In the genomic region with DNA sequence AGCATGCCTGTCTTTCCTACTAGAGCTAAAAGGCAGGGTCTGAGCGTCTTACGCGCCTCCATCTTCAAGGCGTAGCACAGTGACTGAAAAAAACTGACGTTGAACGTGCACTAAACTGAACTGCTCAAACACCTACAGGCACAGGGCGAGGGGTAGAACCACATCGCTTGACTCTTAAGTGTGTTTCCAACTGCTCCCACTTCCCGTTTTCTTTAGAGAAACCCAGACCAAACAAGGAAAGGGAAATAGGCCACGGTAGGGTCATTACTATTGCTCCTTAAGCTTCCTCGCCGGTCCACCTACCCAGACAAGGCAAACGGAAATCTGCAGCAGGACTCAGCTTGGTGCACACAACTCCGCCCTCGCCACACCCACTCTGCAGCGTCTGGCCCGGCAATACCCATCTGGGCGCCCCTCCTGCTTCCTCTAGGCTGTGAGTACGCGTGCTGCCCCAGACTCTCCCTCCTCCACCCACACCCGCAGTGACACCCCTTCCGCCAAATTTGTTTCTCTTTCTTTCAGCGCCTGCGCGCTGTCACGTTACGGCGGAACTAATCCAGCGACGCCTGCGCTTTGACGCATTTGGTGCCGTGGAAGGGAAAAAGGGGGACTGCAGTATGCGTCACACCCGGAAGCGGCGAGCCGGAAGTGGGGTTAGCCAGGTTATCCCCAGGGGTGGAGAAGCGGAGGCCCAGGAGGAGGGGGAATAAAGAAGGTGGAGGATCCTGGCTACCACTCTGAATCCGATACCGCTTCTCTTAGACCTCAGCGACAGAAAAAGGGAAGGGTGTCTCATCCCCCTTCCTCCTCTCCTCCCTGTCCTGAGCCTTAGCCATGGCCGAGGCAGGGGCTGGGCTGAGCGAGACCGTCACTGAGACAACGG, we compare ENCODE assay signal across 8 cellular contexts. TPM values are rescaled to one million over a fixed set of nuclear protein-coding genes. Genes with fewer than 3 reads are reported as not detected.
DNase-seq lines count a peak whose midpoint lies in the region; ATAC-seq and TF ChIP-seq lines count a peak whose summit lies in the region.

A gene with protein sequence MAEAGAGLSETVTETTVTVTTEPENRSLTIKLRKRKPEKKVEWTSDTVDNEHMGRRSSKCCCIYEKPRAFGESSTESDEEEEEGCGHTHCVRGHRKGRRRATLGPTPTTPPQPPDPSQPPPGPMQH (plus strand): TSS at position 622 of the 883 bp plus-strand sequence. CDS start 213 bp downstream, at position 835.

- peak within 1 kb of the TSS; percentile 97 for H3K4me3 Mint-ChIP-seq in activated T-helper 1 cell treated with anti-CD3 and anti-CD28 coated beads, Interleukin-12 subunit alpha, Interleukin-12 subunit beta, Interleukin-2, Interleukin-4 antibody, amounts not matched to agents 30 ng/mL and 10 ng/mL and 1 ng/mL, durations not matched to agents 14 hours and 24 hours and 36 hours

- peaks cover 14% of the 10 kb centered on the region for H3F3A ChIP-seq in GM23248 (ENCODE audit: insufficient read depth)

- no peak for TF ChIP-seq CTCF in DND-41 (IDR thresholded peaks at IDR 0.05; ENCODE audit: borderline replicate concordance, extremely low read depth, low read length, poor library complexity, severe bottlenecking)
- TF ChIP-seq CTCF in esophagus squamous epithelium (IDR thresholded peaks at IDR 0.05): peak in 1 of 6 experiments; percentile 50

- in situ Hi-C loops in GM23248 (cut with MboI): no loop called here

- peak within 1 kb of the TSS; percentile 70 to 86 for H3K4me3 ChIP-seq in DND-41 (ENCODE audit: low read depth in 1 of 2, low read length in 2 of 2)
- peak within 1 kb of the TSS; percentile 93 for H3K4me3 ChIP-seq in GM23248
- peak within 1 kb of the TSS; percentile 54 to 88 (median 77) for H3K4me3 ChIP-seq in esophagus squamous epithelium

- H3K9me3 ChIP-seq in DND-41 (ENCODE audit: insufficient read depth, low read length, severe bottlenecking) (no peaks in the 10 kb centered on the region), GM23248 (ENCODE audit: low read depth) (no peaks in the 10 kb centered on the region), esophagus squamous epithelium (no peaks in the 10 kb centered on the region)

- peaks cover 11% of the 10 kb centered on the region for H3K27me3 Mint-ChIP-seq in activated T-helper 1 cell treated with anti-CD3 and anti-CD28 coated beads, Interleukin-12 subunit alpha, Interleukin-12 subunit beta, Interleukin-2, Interleukin-4 antibody, amounts not matched to agents 30 ng/mL and 10 ng/mL and 1 ng/mL, durations not matched to agents 14 hours and 24 hours and 36 hours (ENCODE audit: insufficient read depth)

- intact Hi-C loops in activated T-helper 1 cell treated with anti-CD3 and anti-CD28 coated beads, Interleukin-12 subunit alpha, Interleukin-12 subunit beta, Interleukin-2, Interleukin-4 antibody, amounts not matched to agents 30 ng/mL and 10 ng/mL and 1 ng/mL, durations not matched to agents 14 hours and 24 hours and 36 hours (cut with micrococcal nuclease): loop anchor here (1.0 to 10.0 kb wide), 16 partner anchors 36 to 1202 kb away; partner anchors contain the start of genes GNL1, HLA-A, MRPS18B and PPP1R10
- intact Hi-C loops in esophagus squamous epithelium (cut with DNase I): no loop called here

- H3K9me3 Mint-ChIP-seq in activated T-helper 1 cell treated with anti-CD3 and anti-CD28 coated beads, Interleukin-12 subunit alpha, Interleukin-12 subunit beta, Interleukin-2, Interleukin-4 antibody, amounts not matched to agents 30 ng/mL and 10 ng/mL and 1 ng/mL, durations not matched to agents 14 hours and 24 hours and 36 hours: no peaks in the 10 kb centered on the region

- no peaks in the 10 kb centered on the region for H3K9me2 ChIP-seq in GM23248 (ENCODE audit: insufficient read depth)

- H3K36me3 ChIP-seq in DND-41 (ENCODE audit: insufficient read depth, low read length) (peaks cover 39% of the 10 kb centered on the region), GM23248 (ENCODE audit: low read depth) (peaks cover 14% of the 10 kb centered on the region), esophagus squamous epithelium (peaks cover 0 to 52% (median 3%) of the 10 kb centered on the region in 3 donors)

- H3K4me2 ChIP-seq in DND-41 (ENCODE audit: insufficient read depth, low read length) (peak within 1 kb of the TSS; percentile 91), GM23248 (ENCODE audit: unreplicated experiment) (peak within 1 kb of the TSS; percentile 88)

- H4K20me1 ChIP-seq in DND-41 (ENCODE audit: insufficient read depth, low read length): no peaks in the 10 kb centered on the region
- no peaks in the 10 kb centered on the region for H4K20me1 ChIP-seq in GM23248 (ENCODE audit: insufficient read depth)

- H3K9ac ChIP-seq in DND-41 (ENCODE audit: low read depth, low read length) (peak within 1 kb of the TSS; percentile 71), GM23248 (peak within 1 kb of the TSS; percentile 90)

- H3K27ac ChIP-seq in DND-41 (ENCODE audit: low read length) (peak within 1 kb of the TSS; percentile 92), GM23248 (peak within 1 kb of the TSS; percentile 76), esophagus squamous epithelium (peak within 1 kb of the TSS; percentile 88 to 97 (median 94))

- peak within 1 kb of the TSS; percentile 99 for H3K27ac Mint-ChIP-seq in activated T-helper 1 cell treated with anti-CD3 and anti-CD28 coated beads, Interleukin-12 subunit alpha, Interleukin-12 subunit beta, Interleukin-2, Interleukin-4 antibody, amounts not matched to agents 30 ng/mL and 10 ng/mL and 1 ng/mL, durations not matched to agents 14 hours and 24 hours and 36 hours

- peak; percentile 97 for ATAC-seq in DND-41 (ENCODE audit: insufficient read depth, low read depth)

- peak within 1 kb of the TSS; percentile 87 for H2AFZ ChIP-seq in DND-41 (ENCODE audit: low read depth, low read length)
- peak within 1 kb of the TSS; percentile 80 for H2AFZ ChIP-seq in GM23248

- TF ChIP-seq POLR2A in esophagus squamous epithelium (IDR thresholded peaks at IDR 0.05): peak in 3 of 4 donors; percentile 74 to 91 (median 84)

- 1% methylated on average over 46 of the region's 46 CpGs for WGBS in GM23248 (ENCODE audit: low coverage in 1 of 2, low lambda C conversion rate in 2 of 2, missing lambda C conversion rate in 2 of 2), 2 experiments
- WGBS in esophagus squamous epithelium, 2 donors: 0 to 1% methylated on average over 31 to 36 of the region's 46 CpGs

- peak; percentile 100 for DNase-seq in DND-41
- peak; percentile 99 for DNase-seq in GM23248
- DNase-seq in Kasumi-1 (lab: John Stamatoyannopoulos, UW): peak; percentile 100
- peak; percentile 99 for DNase-seq in RPMI7951 (ENCODE audit: low read depth)
- DNase-seq in activated T-helper 1 cell treated with anti-CD3 and anti-CD28 coated beads, Interleukin-12 subunit alpha, Interleukin-12 subunit beta, Interleukin-2, Interleukin-4 antibody, amounts not matched to agents 30 ng/mL and 10 ng/mL and 1 ng/mL, durations not matched to agents 14 hours and 24 hours and 36 hours (ENCODE audit: low spot score): peak; percentile 99
- DNase-seq in esophagus squamous epithelium (lab: John Stamatoyannopoulos, UW): peak; percentile 98
- peak; percentile 100 for DNase-seq in myocyte (ENCODE audit: low read depth)
- DNase-seq in stimulated activated CD8-positive, alpha-beta memory T cell treated with anti-CD3 and anti-CD28 coated beads, Interleukin-7, amount 100 ng/mL, for 48 hours (ENCODE audit: extremely low read depth in 1 of 2, low read depth in 1 of 2): peak; percentile 96 to 99

- H3K27me3 ChIP-seq in DND-41 (ENCODE audit: insufficient read depth, low read length, poor library complexity) (no peaks in the 10 kb centered on the region), GM23248 (replicated peaks; ENCODE audit: insufficient read depth) (peaks cover 1% of the 10 kb centered on the region; the same call in 1 of the 2 replicates), esophagus squamous epithelium (peaks cover 0 to 15% (median 0%) of the 10 kb centered on the region in 4 donors)

- H3K4me1 Mint-ChIP-seq in activated T-helper 1 cell treated with anti-CD3 and anti-CD28 coated beads, Interleukin-12 subunit alpha, Interleukin-12 subunit beta, Interleukin-2, Interleukin-4 antibody, amounts not matched to agents 30 ng/mL and 10 ng/mL and 1 ng/mL, durations not matched to agents 14 hours and 24 hours and 36 hours (ENCODE audit: low read depth): peaks cover 50% of the 10 kb centered on the region

- H3K36me3 Mint-ChIP-seq in activated T-helper 1 cell treated with anti-CD3 and anti-CD28 coated beads, Interleukin-12 subunit alpha, Interleukin-12 subunit beta, Interleukin-2, Interleukin-4 antibody, amounts not matched to agents 30 ng/mL and 10 ng/mL and 1 ng/mL, durations not matched to agents 14 hours and 24 hours and 36 hours (ENCODE audit: low read depth): peaks cover 51% of the 10 kb centered on the region

- H3K4me1 ChIP-seq in DND-41 (ENCODE audit: insufficient read depth, low read length): peaks cover 55% of the 10 kb centered on the region
- peaks cover 17% of the 10 kb centered on the region for H3K4me1 ChIP-seq in GM23248 (ENCODE audit: insufficient read depth)
- peaks cover 17 to 64% (median 22%) of the 10 kb centered on the region in 3 donors for H3K4me1 ChIP-seq in esophagus squamous epithelium

- H3K79me2 ChIP-seq in DND-41 (ENCODE audit: insufficient read depth, low read length) (peaks cover 37% of the 10 kb centered on the region), GM23248 (ENCODE audit: insufficient read depth) (peaks cover 53% of the 10 kb centered on the region)

RNA-seq across cellular contexts. Expression of the gene that starts here (rescaled TPM):
- 40.2 and 44.1 TPM in 2 replicates for total RNA-seq in GM23248 (2014; rRNA removed; shearing (Covaris generic))
- polyA plus RNA-seq in GM23248 (2016; fragmentation: Nextera tagmentation; extraction: Ambion mirVana): 77.5 and 83.1 TPM in 2 replicates
- 65.1 and 65.7 TPM in 2 replicates for total RNA-seq in RPMI7951 (2014; rRNA removed; shearing (Covaris generic))
- total RNA-seq in activated T-helper 1 cell treated with anti-CD3 and anti-CD28 coated beads, Interleukin-12 subunit alpha, Interleukin-12 subunit beta, Interleukin-2, Interleukin-4 antibody, amounts not matched to agents 30 ng/mL and 10 ng/mL and 1 ng/mL, durations not matched to agents 14 hours and 24 hours and 36 hours: 69.8 and 71.0 TPM in 2 replicates
- total RNA-seq in esophagus squamous epithelium (10 to 100 TPM; 36.5 to 40.9 (median 37.3) TPM), myocyte (35.1 and 37.9 TPM in 2 replicates)
- polyA plus RNA-seq in myocyte (2012): 57.1 TPM

Comparison
In these comparisons a context has a peak if more than half of its experiments do, and no peak if none do; other contexts are left out.
1. Peak in every context shown above with its lines: DNase-seq, ATAC-seq, H3K4me3 ChIP-seq and H3K27ac ChIP-seq.